Comparison of ENCODE assay signal across 33 cellular contexts in genomic region chr19:19354932-19355331, GRCh38.
"Had no signal": no experiment of that assay in that cellular context is flagged by ENCODE, and none has a peak within 500 bp of the region (broad histone marks: within the 10 kb centered on the region; RNA-seq: fewer than 3 reads in every experiment).

No MANE protein-coding gene starts in this region.

- H3K27ac ChIP-seq: adrenal gland, body of pancreas, brain microvascular endothelial cell, breast epithelium, VCaP had no signal

- H3K27me3 ChIP-seq: adrenal gland, body of pancreas, brain microvascular endothelial cell, breast epithelium had no signal

- H3K4me1 ChIP-seq: adrenal gland, body of pancreas, breast epithelium had no signal

- FAIRE-seq: astrocyte, TTC549 had no signal

- DNase-seq: activated B cell treated with CpG ODN at 0.5 μM for 24 hours; activated CD4-positive, alpha-beta memory T cell treated with anti-CD3 and anti-CD28 coated beads for 36 hours; activated CD4-positive, alpha-beta T cell treated with anti-CD3 and anti-CD28 coated beads for 4 hours; activated CD4-positive, alpha-beta T cell treated with anti-CD3 and anti-CD28 coated beads, Interleukin-2, amount 10 ng/mL, durations not matched to agents 24 days and 14 days; activated CD4-positive, alpha-beta T cell treated with anti-CD3 and anti-CD28 coated beads, Interleukin-2, amount 50 U/mL, for 1 hour; activated CD4-positive, alpha-beta T cell treated with anti-CD3 and anti-CD28 coated beads, Interleukin-2, amount 50 U/mL, for 4 hours; activated CD4-positive, CD25-positive, alpha-beta regulatory T cell treated with anti-CD3 and anti-CD28 coated beads, Interleukin-2, amount 50 U/mL, for 72 hours; activated CD8-positive, alpha-beta memory T cell treated with anti-CD3 and anti-CD28 coated beads, Interleukin-2, amount 50 U/mL, for 4 hours; activated CD8-positive, alpha-beta T cell treated with anti-CD3 and anti-CD28 coated beads for 36 hours; activated effector memory CD4-positive, alpha-beta T cell treated with anti-CD3 and anti-CD28 coated beads, Interleukin-2, amount 50 U/mL, for 16 hours; activated gamma-delta T cell treated with Interleukin-2 at 50 U/mL for 16 hours; activated naive CD4-positive, alpha-beta T cell; activated naive CD4-positive, alpha-beta T cell treated with anti-CD3 and anti-CD28 coated beads for 36 hours; activated naive CD4-positive, alpha-beta T cell treated with anti-CD3 and anti-CD28 coated beads, Interleukin-2, amount 50 U/mL, for 16 hours; activated naive CD8-positive, alpha-beta T cell treated with anti-CD3 and anti-CD28 coated beads for 36 hours; activated T-cell treated with anti-CD3 and anti-CD28 coated beads for 4 hours; activated T-cell treated with anti-CD3 and anti-CD28 coated beads, Interleukin-2, amount 50 U/mL, for 1 hour; activated T-cell treated with anti-CD3 and anti-CD28 coated beads, Interleukin-2, amount 50 U/mL, for 4 hours; activated T-cell treated with anti-CD3 and anti-CD28 coated beads, Interleukin-2, amount 50 U/mL, for 72 hours; adrenal gland; amniotic stem cell; aorta; body of pancreas; brain microvascular endothelial cell; central memory CD4-positive, alpha-beta T cell; T-helper 2 cell; T-helper 9 cell had no signal

- ATAC-seq: activated CD8-positive, alpha-beta T cell treated with anti-CD3 and anti-CD28 coated beads for 36 hours; activated naive CD4-positive, alpha-beta T cell treated with anti-CD3 and anti-CD28 coated beads, Interleukin-2, amount 50 U/mL, for 72 hours; activated T-cell treated with anti-CD3 and anti-CD28 coated beads, Interleukin-2, amount 50 U/mL, for 4 hours; activated T-cell treated with anti-CD3 and anti-CD28 coated beads, Interleukin-2, amount 50 U/mL, for 72 hours; activated T-helper 17 cell treated with anti-CD3 and anti-CD28 coated beads, Interleukin-2, amount 50 U/mL, for 72 hours; body of pancreas had no signal

- H3K4me3 ChIP-seq: adrenal gland, body of pancreas, breast epithelium had no signal

- H3K9me3 ChIP-seq: adrenal gland, body of pancreas, breast epithelium had no signal
